11 cellular contexts compared by ENCODE assay signal in the genomic region with DNA sequence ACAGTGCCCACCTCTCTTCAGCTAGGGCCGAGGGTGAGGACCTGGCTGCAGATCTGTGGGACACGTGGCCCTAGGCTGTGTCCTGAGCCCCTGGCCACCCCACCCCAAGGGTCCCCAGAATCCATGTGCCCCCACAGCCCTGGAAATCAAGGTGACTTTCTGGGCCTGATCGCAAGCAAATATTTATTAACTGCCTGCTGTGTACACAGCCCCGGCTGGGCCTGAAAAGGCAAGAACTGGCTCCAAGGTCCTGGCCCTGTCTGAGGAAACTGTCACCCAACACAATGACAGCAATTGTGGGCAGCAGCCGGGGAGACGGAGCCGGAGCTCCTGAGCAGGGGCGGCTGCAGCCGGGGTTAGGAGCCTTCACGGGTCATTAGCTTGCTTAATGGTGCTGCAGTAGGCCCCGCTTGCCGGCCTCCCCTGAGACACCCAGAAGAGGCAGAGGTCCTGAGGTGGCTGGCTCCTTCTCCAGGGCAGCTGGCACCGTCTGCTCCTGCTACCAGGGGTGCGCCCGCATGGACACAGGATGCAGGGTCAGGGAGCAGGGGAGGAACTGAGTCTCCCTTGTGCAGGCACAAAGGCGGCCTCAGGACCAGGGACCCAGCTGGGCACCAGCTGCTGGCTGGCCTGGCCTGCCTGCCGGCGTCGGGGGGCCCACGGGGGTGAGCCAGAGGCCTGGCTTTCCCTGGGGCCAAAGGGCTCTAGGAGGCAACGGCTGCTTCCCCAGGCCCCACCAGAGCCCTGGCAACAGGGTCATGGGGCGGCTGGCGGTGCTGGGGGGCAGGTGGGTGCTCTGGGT. TPM values are rescaled to one million over a fixed set of nuclear protein-coding genes. Genes with fewer than 3 reads are reported as not detected.
DNase-seq lines count a peak whose midpoint lies in the region; ATAC-seq and TF ChIP-seq lines count a peak whose summit lies in the region.
"Had no signal": no experiment of that assay in that cellular context is flagged by ENCODE, and none has a peak within 500 bp of the region (broad histone marks: within the 10 kb centered on the region; RNA-seq: fewer than 3 reads in every experiment).

No MANE protein-coding gene starts in this region.

- H3K4me3 ChIP-seq in stomach: no peak overlapping the region

- no peak for TF ChIP-seq EP300 in stomach (IDR thresholded peaks at IDR 0.05)

- intact Hi-C loops in activated CD4-positive, alpha-beta memory T cell treated with anti-CD3 and anti-CD28 coated beads for 36 hours (cut with micrococcal nuclease): no loop called here
- intact Hi-C loops in stomach (cut with DNase I; ENCODE audit: low total_unique reads): no loop called here

- WGBS in stomach, 5 donors: 28 to 64% (median 45%) methylated on average over 12 to 23 of the region's 23 CpGs

- no peak for TF ChIP-seq POLR2A in stomach (IDR thresholded peaks at IDR 0.05)

- H3K9me3 ChIP-seq in stomach: no peaks in the 10 kb centered on the region

- peaks cover 0 to 24% (median under 1%) of the 10 kb centered on the region in 3 donors for H3K27me3 ChIP-seq in stomach

- H3K4me1 ChIP-seq in stomach: peaks cover 0 to 11% (median 9%) of the 10 kb centered on the region in 4 donors

- no peak overlapping the region for H3K4me3 Mint-ChIP-seq in activated T-cell treated with anti-CD3 and anti-CD28 coated beads, Interleukin-2, amount 50 U/mL, for 24 hours
- no peak overlapping the region for H3K4me3 Mint-ChIP-seq in activated CD4-positive, alpha-beta memory T cell treated with anti-CD3 and anti-CD28 coated beads for 36 hours
- H3K4me3 Mint-ChIP-seq: activated T-cell treated with anti-CD3 and anti-CD28 coated beads, Interleukin-2, amount 50 U/mL, for 72 hours; CD4-positive, CD25-positive, alpha-beta regulatory T cell had no signal

- DNase-seq in activated T-cell treated with anti-CD3 and anti-CD28 coated beads, Interleukin-2, amount 50 U/mL, for 24 hours: peak; percentile 24
- DNase-seq in activated T-cell treated with anti-CD3 and anti-CD28 coated beads for 4 hours (no peak), islet precursor cell (peak; percentile 55), stomach (peak; percentile 24), GM10266 (ENCODE audit: extremely low spot score) (no peak), NCI-H510A (lab: John Stamatoyannopoulos, UW) (no peak)
- DNase-seq in activated CD4-positive, alpha-beta memory T cell treated with anti-CD3 and anti-CD28 coated beads for 36 hours: peak; percentile 5
- DNase-seq: CD4-positive, CD25-positive, alpha-beta regulatory T cell; NCI-H1694 treated with DMSO at 0.1 percent for 48 hours had no signal

- TF ChIP-seq CTCF in stomach (IDR thresholded peaks at IDR 0.05) (no peak), GM10266 (IDR thresholded peaks at IDR 0.05; ENCODE audit: control insufficient read depth, insufficient read depth, low read depth, missing control alignments) (no peak)

- CTCF ChIA-PET in activated CD4-positive, alpha-beta memory T cell treated with anti-CD3 and anti-CD28 coated beads for 36 hours (lab: Charles Lee): no interaction called here

- H3K27ac Mint-ChIP-seq in activated T-cell treated with anti-CD3 and anti-CD28 coated beads, Interleukin-2, amount 50 U/mL, for 24 hours: no peak overlapping the region
- no peak overlapping the region for H3K27ac Mint-ChIP-seq in activated CD4-positive, alpha-beta memory T cell treated with anti-CD3 and anti-CD28 coated beads for 36 hours

- peaks cover 0 to 42% (median 26%) of the 10 kb centered on the region in 4 donors for H3K36me3 ChIP-seq in stomach

- peaks cover 12% of the 10 kb centered on the region for H3K27me3 Mint-ChIP-seq in activated T-cell treated with anti-CD3 and anti-CD28 coated beads, Interleukin-2, amount 50 U/mL, for 24 hours
- H3K27me3 Mint-ChIP-seq in activated CD4-positive, alpha-beta memory T cell treated with anti-CD3 and anti-CD28 coated beads for 36 hours: peaks cover 10% of the 10 kb centered on the region

- peaks cover 7% of the 10 kb centered on the region for H3K36me3 Mint-ChIP-seq in activated T-cell treated with anti-CD3 and anti-CD28 coated beads, Interleukin-2, amount 50 U/mL, for 24 hours (ENCODE audit: low read depth)
- H3K36me3 Mint-ChIP-seq in activated CD4-positive, alpha-beta memory T cell treated with anti-CD3 and anti-CD28 coated beads for 36 hours: no peaks in the 10 kb centered on the region
- H3K36me3 Mint-ChIP-seq: CD4-positive, CD25-positive, alpha-beta regulatory T cell had no signal

- POLR2A ChIA-PET in activated CD4-positive, alpha-beta memory T cell treated with anti-CD3 and anti-CD28 coated beads for 36 hours (lab: Charles Lee): interaction anchor here (0.5 kb wide), 1 partner anchor 1313 kb away, joined by 3 read pairs; no protein-coding TSS in a partner anchor

- no peaks in the 10 kb centered on the region for H3K9me3 Mint-ChIP-seq in activated T-cell treated with anti-CD3 and anti-CD28 coated beads, Interleukin-2, amount 50 U/mL, for 24 hours
- H3K9me3 Mint-ChIP-seq in activated CD4-positive, alpha-beta memory T cell treated with anti-CD3 and anti-CD28 coated beads for 36 hours: no peaks in the 10 kb centered on the region
- H3K9me3 Mint-ChIP-seq: activated T-cell treated with anti-CD3 and anti-CD28 coated beads, Interleukin-2, amount 50 U/mL, for 72 hours had no signal

- H3K4me1 Mint-ChIP-seq in activated T-cell treated with anti-CD3 and anti-CD28 coated beads, Interleukin-2, amount 50 U/mL, for 24 hours (ENCODE audit: low read depth): no peaks in the 10 kb centered on the region
- H3K4me1 Mint-ChIP-seq in activated CD4-positive, alpha-beta memory T cell treated with anti-CD3 and anti-CD28 coated beads for 36 hours (ENCODE audit: low read depth): no peaks in the 10 kb centered on the region
- H3K4me1 Mint-ChIP-seq: CD4-positive, CD25-positive, alpha-beta regulatory T cell had no signal

- H3K27ac ChIP-seq in stomach: no peak overlapping the region

- no peak for ATAC-seq in HG03521 (IDR thresholded peaks at IDR 0.05; ENCODE audit: unreplicated experiment)

RNA-seq across cellular contexts. Expression of a gene that starts 24.1 kb away (rescaled TPM):
- total RNA-seq in activated CD4-positive, alpha-beta memory T cell treated with anti-CD3 and anti-CD28 coated beads for 36 hours: 10 to 100 TPM; 17.8 to 18.8 TPM
- 100 to 1,000 TPM in 2 of 5 donors, 10 to 100 TPM in 3; 29.7 to 134 (median 60.7) TPM for total RNA-seq in stomach
- polyA plus RNA-seq in stomach: 10 to 100 TPM; 15.3 to 36.2 (median 27.8) TPM

Comparison
In these comparisons a context has a peak if more than half of its experiments do, and no peak if none do; other contexts are left out.
1. DNase-seq: peak in activated T-cell treated with anti-CD3 and anti-CD28 coated beads, Interleukin-2, amount 50 U/mL, for 24 hours (single experiment), activated CD4-positive, alpha-beta memory T cell treated with anti-CD3 and anti-CD28 coated beads for 36 hours (single experiment), islet precursor cell (single experiment) and stomach (single experiment); none in activated T-cell treated with anti-CD3 and anti-CD28 coated beads for 4 hours (single experiment), GM10266 (single experiment) and NCI-H510A (single experiment).